8 cellular contexts compared by ENCODE assay signal in genomic region chr16:31382485-31383161, GRCh38. TPM values are rescaled to one million over a fixed set of nuclear protein-coding genes. Genes with fewer than 3 reads are reported as not detected.
DNase-seq lines count a peak whose midpoint lies in the region; ATAC-seq and TF ChIP-seq lines count a peak whose summit lies in the region.

No MANE protein-coding gene starts in this region.

- CTCF ChIA-PET in activated CD4-positive, alpha-beta T cell treated with anti-CD3 and anti-CD28 coated beads for 36 hours (lab: Charles Lee) = interaction anchor here (0.6 to 2.5 kb wide), 8 partner anchors 9 to 397 kb away, joined by 3 to 11 read pairs (median 3); partner anchors contain the start of gene HSD3B7

- intact Hi-C loops in activated CD4-positive, alpha-beta T cell treated with anti-CD3 and anti-CD28 coated beads for 36 hours (cut with DNase I, micrococcal nuclease) = loop anchor here (2.0 to 10.0 kb wide), 2 partner anchors 166 to 168 kb away; partner anchors contain the start of genes PYDC1 (in 2 of the 2) and TRIM72 (in 1 of the 2)
- intact Hi-C loops in right lobe of liver (cut with DNase I) = no loop called here

- TF ChIP-seq CTCF in right lobe of liver (IDR thresholded peaks at IDR 0.05) = peak; percentile 50 to 71 (median 64)

- no peaks in the 10 kb centered on the region for H3K36me3 ChIP-seq in right lobe of liver

- ATAC-seq in GM18502 (IDR thresholded peaks at IDR 0.05; ENCODE audit: poor library complexity, unreplicated experiment) = peak; percentile 54
- peak; percentile 63 for ATAC-seq in activated CD4-positive, alpha-beta T cell treated with anti-CD3 and anti-CD28 coated beads for 36 hours
- peak; percentile 66 to 89 (median 78) for ATAC-seq in right lobe of liver
- no peak for ATAC-seq in HG03095 (IDR thresholded peaks at IDR 0.05; ENCODE audit: unreplicated experiment)

- POLR2A ChIA-PET in activated CD4-positive, alpha-beta T cell treated with anti-CD3 and anti-CD28 coated beads for 36 hours (lab: Charles Lee) = interaction anchor here (0.9 to 1.5 kb wide), 3 partner anchors 182 to 202 kb away, joined by 3 to 7 read pairs (median 5); no protein-coding TSS in a partner anchor

- H3K36me3 Mint-ChIP-seq in activated CD4-positive, alpha-beta T cell treated with anti-CD3 and anti-CD28 coated beads for 36 hours (ENCODE audit: low read depth) = no peaks in the 10 kb centered on the region

- WGBS in right lobe of liver (ENCODE audit: insufficient coverage, low coverage, low lambda C conversion rate, missing lambda C conversion rate) = 12% methylated on average over 9 of the region's 14 CpGs

- no peaks in the 10 kb centered on the region for H3K9me3 Mint-ChIP-seq in activated CD4-positive, alpha-beta T cell treated with anti-CD3 and anti-CD28 coated beads for 36 hours (ENCODE audit: low read depth)

- H3K4me1 Mint-ChIP-seq in activated CD4-positive, alpha-beta T cell treated with anti-CD3 and anti-CD28 coated beads for 36 hours = peaks cover 25% of the 10 kb centered on the region

- H3K27me3 ChIP-seq in right lobe of liver = no peaks in the 10 kb centered on the region

- TF ChIP-seq POLR2A in right lobe of liver (IDR thresholded peaks at IDR 0.05) = no peak

- DNase-seq in A172 (ENCODE audit: low spot score) (peak; percentile 35), NAMALWA (ENCODE audit: low spot score) (peak; percentile 71), dedifferentiated amniotic fluid mesenchymal stem cell (ENCODE audit: extremely low spot score) (peak; percentile 34), right lobe of liver (peak in 2 of 3 donors; percentile 74 to 77)
- peak; percentile 85 for DNase-seq in activated CD4-positive, alpha-beta T cell treated with anti-CD3 and anti-CD28 coated beads for 36 hours
- peak; percentile 47 to 50 for DNase-seq in stimulated activated CD8-positive, alpha-beta memory T cell treated with anti-CD3 and anti-CD28 coated beads, Interleukin-15, amount 100 ng/mL, for 48 hours (ENCODE audit: low read depth in 2 of 2)

- H3K4me3 ChIP-seq in right lobe of liver = no peak overlapping the region

- no peak overlapping the region for H3K4me3 Mint-ChIP-seq in activated CD4-positive, alpha-beta T cell treated with anti-CD3 and anti-CD28 coated beads for 36 hours

- no peaks in the 10 kb centered on the region for H3K9me3 ChIP-seq in right lobe of liver

- peaks cover 0 to 7% (median 0%) of the 10 kb centered on the region in 4 donors for H3K4me1 ChIP-seq in right lobe of liver

- H3K27ac ChIP-seq in right lobe of liver = no peak overlapping the region

- H3K27ac Mint-ChIP-seq in activated CD4-positive, alpha-beta T cell treated with anti-CD3 and anti-CD28 coated beads for 36 hours = no peak overlapping the region

- peaks cover 9% of the 10 kb centered on the region for H3K27me3 Mint-ChIP-seq in activated CD4-positive, alpha-beta T cell treated with anti-CD3 and anti-CD28 coated beads for 36 hours

RNA-seq across cellular contexts. Expression of gene ITGAD, which starts 10.5 kb away (rescaled TPM):
- total RNA-seq in A172 (2014; rRNA removed; shearing (Covaris generic)) = not detected in 2 replicates
- not detected for total RNA-seq in activated CD4-positive, alpha-beta T cell treated with anti-CD3 and anti-CD28 coated beads for 36 hours
- total RNA-seq in right lobe of liver = 1 to 10 TPM in 1 of 6 experiments, under 1 TPM in 3, not detected in 2; 0.13 to 2.0 (median 0.69) TPM

RNA-seq across cellular contexts. Expression of gene ITGAX, which starts 27.6 kb away (rescaled TPM):
- 1.5 and 4.1 TPM in 2 replicates for total RNA-seq in A172 (2014; rRNA removed; shearing (Covaris generic))
- total RNA-seq in activated CD4-positive, alpha-beta T cell treated with anti-CD3 and anti-CD28 coated beads for 36 hours = 1 to 10 TPM; 5.3 to 6.6 TPM
- 10 to 100 TPM in 1 of 6 experiments, 1 to 10 TPM in 5; 2.0 to 15.3 (median 5.2) TPM for total RNA-seq in right lobe of liver

RNA-seq across cellular contexts. Expression of gene COX6A2, which starts 45.5 kb away (rescaled TPM):
- not detected in 2 replicates for total RNA-seq in A172 (2014; rRNA removed; shearing (Covaris generic))
- total RNA-seq in activated CD4-positive, alpha-beta T cell treated with anti-CD3 and anti-CD28 coated beads for 36 hours = not detected
- total RNA-seq in right lobe of liver = 1 to 10 TPM in 4 of 6 experiments, not detected in 2; 4.1 to 6.0 (median 4.6) TPM

RNA-seq across cellular contexts. Expression of gene ZNF843, which starts 60.0 kb away (rescaled TPM):
- total RNA-seq in A172 (2014; rRNA removed; shearing (Covaris generic)) = not detected in 2 replicates
- total RNA-seq in activated CD4-positive, alpha-beta T cell treated with anti-CD3 and anti-CD28 coated beads for 36 hours = under 1 TPM; 0.16 to 0.18 TPM
- under 1 TPM; 0.19 to 0.68 (median 0.36) TPM for total RNA-seq in right lobe of liver

Comparison
In these comparisons a context has a peak if more than half of its experiments do, and no peak if none do; other contexts are left out.
1. DNase-seq: peak in every context shown above with its lines; median percentile 85 in activated CD4-positive, alpha-beta T cell treated with anti-CD3 and anti-CD28 coated beads for 36 hours; 76 in right lobe of liver; 71 in NAMALWA; 48 in stimulated activated CD8-positive, alpha-beta memory T cell treated with anti-CD3 and anti-CD28 coated beads, Interleukin-15, amount 100 ng/mL, for 48 hours; 35 in A172; 34 in dedifferentiated amniotic fluid mesenchymal stem cell.
2. intact Hi-C loops: an anchor here in activated CD4-positive, alpha-beta T cell treated with anti-CD3 and anti-CD28 coated beads for 36 hours (2.0 to 10.0 kb wide); none called in right lobe of liver.